Comparison of ENCODE assay signal across 2 cellular contexts in genomic region chr1:29123871-29124365, GRCh38.
TF ChIP-seq lines count a peak whose summit lies in the region.

Gene TMEM200B (minus strand): TSS chr1:29123903. CDS start chr1:29121828, 2,075 bp downstream.

TF ChIP-seq in H1, 55 proteins besides CTCF, POLR2A, EP300 and RAD21:
- TF ChIP-seq TAF1 (IDR thresholded peaks at IDR 0.05; ENCODE audit: low read depth, low read length) (no peak), YY1 (IDR thresholded peaks at IDR 0.05; ENCODE audit: low read depth, low read length) (no peak), FOSL1 (IDR thresholded peaks at IDR 0.05; ENCODE audit: insufficient read depth, low read depth, low read length) (no peak), E2F6 (IDR thresholded peaks at IDR 0.05) (no peak), CREB1 (IDR thresholded peaks at IDR 0.05) (no peak), HDAC6 (IDR thresholded peaks at IDR 0.05; ENCODE audit: low read depth, low read length) (no peak), SIX5 (IDR thresholded peaks at IDR 0.05; ENCODE audit: low read depth, low read length) (no peak), TEAD4 (IDR thresholded peaks at IDR 0.05; ENCODE audit: low read depth, low read length) (no peak), SIRT6 (IDR thresholded peaks at IDR 0.05; ENCODE audit: low read length) (no peak), RFX5 (IDR thresholded peaks at IDR 0.05; ENCODE audit: borderline replicate concordance, low read depth, low read length) (no peak), ATF3 (IDR thresholded peaks at IDR 0.05; ENCODE audit: insufficient read depth, low read depth, low read length) (no peak), EGR1 (IDR thresholded peaks at IDR 0.05; ENCODE audit: borderline replicate concordance, low read depth, low read length) (no peak)
- TF ChIP-seq, protein P1, sequence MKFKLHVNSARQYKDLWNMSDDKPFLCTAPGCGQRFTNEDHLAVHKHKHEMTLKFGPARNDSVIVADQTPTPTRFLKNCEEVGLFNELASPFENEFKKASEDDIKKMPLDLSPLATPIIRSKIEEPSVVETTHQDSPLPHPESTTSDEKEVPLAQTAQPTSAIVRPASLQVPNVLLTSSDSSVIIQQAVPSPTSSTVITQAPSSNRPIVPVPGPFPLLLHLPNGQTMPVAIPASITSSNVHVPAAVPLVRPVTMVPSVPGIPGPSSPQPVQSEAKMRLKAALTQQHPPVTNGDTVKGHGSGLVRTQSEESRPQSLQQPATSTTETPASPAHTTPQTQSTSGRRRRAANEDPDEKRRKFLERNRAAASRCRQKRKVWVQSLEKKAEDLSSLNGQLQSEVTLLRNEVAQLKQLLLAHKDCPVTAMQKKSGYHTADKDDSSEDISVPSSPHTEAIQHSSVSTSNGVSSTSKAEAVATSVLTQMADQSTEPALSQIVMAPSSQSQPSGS (IDR thresholded peaks at IDR 0.05; ENCODE audit: low read length): no peak

TF ChIP-seq in GM12891, 5 proteins besides CTCF, POLR2A, EP300 and RAD21:
- TF ChIP-seq POU2F2 (IDR thresholded peaks at IDR 0.05; ENCODE audit: low read depth, low read length) (no peak), SPI1 (IDR thresholded peaks at IDR 0.05; ENCODE audit: low read depth, low read length) (no peak), PAX5 (IDR thresholded peaks at IDR 0.05; ENCODE audit: insufficient read depth, low read length, severe bottlenecking) (no peak), TAF1 (IDR thresholded peaks at IDR 0.05; ENCODE audit: low read depth, low read length) (no peak), POLR2AphosphoS5 (IDR thresholded peaks at IDR 0.05; ENCODE audit: low read depth, low read length) (no peak)
